Comparison of ENCODE assay signal across 10 cellular contexts in the genomic region with DNA sequence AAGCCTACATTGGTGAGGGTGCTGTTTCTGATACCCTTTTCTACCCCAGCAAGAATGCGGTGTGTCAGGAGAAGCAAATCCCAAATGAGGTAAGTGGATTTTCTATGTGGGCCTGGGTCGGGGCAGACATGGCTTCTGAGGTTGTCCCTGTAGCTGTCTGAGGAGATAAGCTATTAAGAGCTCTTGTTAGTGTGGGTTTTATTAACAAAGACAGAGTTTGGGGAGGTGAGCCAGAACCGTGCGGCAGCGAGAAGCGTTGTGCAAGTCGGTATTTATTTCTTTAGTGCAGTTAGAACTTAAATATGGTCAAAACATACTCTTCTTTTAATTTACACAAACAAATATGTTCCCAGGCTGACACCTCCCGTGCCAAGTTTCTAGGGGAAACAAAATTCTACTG.
"Had no signal": no experiment of that assay in that cellular context is flagged by ENCODE, and none has a peak within 500 bp of the region (broad histone marks: within the 10 kb centered on the region; RNA-seq: fewer than 3 reads in every experiment).

No MANE protein-coding gene starts in this region.

- H3K4me1 Mint-ChIP-seq: immature natural killer cell had no signal

- ATAC-seq: esophagus mucosa, upper lobe of right lung had no signal

- H3K27ac ChIP-seq: upper lobe of right lung had no signal

- H3K9me3 Mint-ChIP-seq: activated CD4-positive, alpha-beta T cell treated with anti-CD3 and anti-CD28 coated beads, Interleukin-2, amount 10 ng/mL, durations not matched to agents 7 days and 5 days; activated naive CD8-positive, alpha-beta T cell treated with anti-CD3 and anti-CD28 coated beads, Interleukin-2, amount 10 ng/mL, durations not matched to agents 7 days and 5 days; immature natural killer cell had no signal

- DNase-seq: activated CD4-positive, alpha-beta T cell treated with anti-CD3 and anti-CD28 coated beads, Interleukin-2, amount 10 ng/mL, durations not matched to agents 7 days and 5 days; activated CD8-positive, alpha-beta memory T cell treated with anti-CD3 and anti-CD28 coated beads, Interleukin-2, amount 50 U/mL, for 48 hours; activated gamma-delta T cell treated with Interleukin-2 at 50 U/mL for 16 hours; activated naive CD8-positive, alpha-beta T cell treated with anti-CD3 and anti-CD28 coated beads, Interleukin-2, amount 10 ng/mL, durations not matched to agents 7 days and 5 days; immature natural killer cell; stimulated activated CD4-positive, alpha-beta T cell treated with anti-CD3 and anti-CD28 coated beads, Interleukin-4, amount 100 ng/mL, for 24 hours; stimulated activated naive CD4-positive, alpha-beta T cell; upper lobe of right lung had no signal

- H3K36me3 ChIP-seq: ovary, upper lobe of right lung had no signal

- H3K36me3 Mint-ChIP-seq: activated naive CD8-positive, alpha-beta T cell treated with anti-CD3 and anti-CD28 coated beads, Interleukin-2, amount 10 ng/mL, durations not matched to agents 7 days and 5 days; immature natural killer cell had no signal

- H3K27me3 Mint-ChIP-seq: activated CD4-positive, alpha-beta T cell treated with anti-CD3 and anti-CD28 coated beads, Interleukin-2, amount 10 ng/mL, durations not matched to agents 7 days and 5 days; activated naive CD8-positive, alpha-beta T cell treated with anti-CD3 and anti-CD28 coated beads, Interleukin-2, amount 10 ng/mL, durations not matched to agents 7 days and 5 days had no signal

- H3K4me3 Mint-ChIP-seq: activated CD4-positive, alpha-beta T cell treated with anti-CD3 and anti-CD28 coated beads, Interleukin-2, amount 10 ng/mL, durations not matched to agents 7 days and 5 days; activated naive CD8-positive, alpha-beta T cell treated with anti-CD3 and anti-CD28 coated beads, Interleukin-2, amount 10 ng/mL, durations not matched to agents 7 days and 5 days; immature natural killer cell had no signal

- H3K27ac Mint-ChIP-seq: activated CD4-positive, alpha-beta T cell treated with anti-CD3 and anti-CD28 coated beads, Interleukin-2, amount 10 ng/mL, durations not matched to agents 7 days and 5 days; activated naive CD8-positive, alpha-beta T cell treated with anti-CD3 and anti-CD28 coated beads, Interleukin-2, amount 10 ng/mL, durations not matched to agents 7 days and 5 days; immature natural killer cell had no signal

- H3K4me1 ChIP-seq: upper lobe of right lung had no signal

- H3K27me3 ChIP-seq: ovary, upper lobe of right lung had no signal

- H3K9me3 ChIP-seq: ovary, upper lobe of right lung had no signal

- H3K4me3 ChIP-seq: ovary, upper lobe of right lung had no signal
